In genomic region chr10:64617071-64617470, GRCh38 we compare ENCODE assay signal across 14 cellular contexts.
DNase-seq lines count a peak whose midpoint lies in the region; ATAC-seq and TF ChIP-seq lines count a peak whose summit lies in the region.
"Had no signal": no experiment of that assay in that cellular context is flagged by ENCODE, and none has a peak within 500 bp of the region (broad histone marks: within the 10 kb centered on the region; RNA-seq: fewer than 3 reads in every experiment).

No MANE protein-coding gene starts in this region.

- H4K20me1 ChIP-seq in SK-N-SH (ENCODE audit: insufficient read depth) (no peaks in the 10 kb centered on the region), PC-3 (ENCODE audit: low read length) (no peaks in the 10 kb centered on the region)
- H4K20me1 ChIP-seq: BLaER1 had no signal

- WGBS in SK-N-SH (ENCODE audit: low lambda C conversion rate): 49% methylated on average over 3 of the region's 3 CpGs
- WGBS in mesendoderm (ENCODE audit: extremely low coverage, insufficient coverage, low lambda C conversion rate): no CpG with 5 or more reads among the region's 3 CpGs

- H3K9me3 Mint-ChIP-seq in activated naive CD4-positive, alpha-beta T cell treated with anti-CD3 and anti-CD28 coated beads, Interleukin-2, amount 50 U/mL, for 72 hours: peaks cover 3 to 5% of the 10 kb centered on the region in 2 donors
- H3K9me3 Mint-ChIP-seq: GM23338 had no signal

- H4K8ac ChIP-seq in mesendoderm (ENCODE audit: low read depth, low read length): no peak overlapping the region

- H3K27ac ChIP-seq in SK-N-SH (ENCODE audit: low read depth in 2 of 2, low read length in 1 of 2): no peak overlapping the region
- H3K27ac ChIP-seq in PC-3 (ENCODE audit: low read length): no peak overlapping the region
- no peak overlapping the region for H3K27ac ChIP-seq in mesendoderm (ENCODE audit: low read depth, low read length)
- no peak overlapping the region for H3K27ac ChIP-seq in vagina
- H3K27ac ChIP-seq: 22Rv1, BLaER1 had no signal

- H3K9me2 ChIP-seq in SK-N-SH (no peaks in the 10 kb centered on the region), PC-3 (replicated peaks; ENCODE audit: low read length) (no peaks in the 10 kb centered on the region)

- H3K36me3 Mint-ChIP-seq in activated naive CD4-positive, alpha-beta T cell treated with anti-CD3 and anti-CD28 coated beads, Interleukin-2, amount 50 U/mL, for 72 hours: no peaks in the 10 kb centered on the region
- H3K36me3 Mint-ChIP-seq: CD14-positive monocyte; CD8-positive, alpha-beta T cell had no signal

- TF ChIP-seq EP300 in SK-N-SH (IDR thresholded peaks at IDR 0.05; ENCODE audit: borderline replicate concordance in 1 of 2, low read depth in 1 of 2, low read length in 1 of 2): no peak

- H3K4me3 ChIP-seq in SK-N-SH (ENCODE audit: low read depth in 2 of 2, low read length in 1 of 2) (no peak overlapping the region), PC-3 (ENCODE audit: low read length) (no peak overlapping the region), mesendoderm (ENCODE audit: low read length) (no peak overlapping the region), vagina (no peak overlapping the region)
- H3K4me3 ChIP-seq: BLaER1, GM23338 had no signal

- no peaks in the 10 kb centered on the region for H3K27me3 ChIP-seq in SK-N-SH (ENCODE audit: insufficient read depth)
- no peaks in the 10 kb centered on the region for H3K27me3 ChIP-seq in PC-3 (ENCODE audit: low read length)
- H3K27me3 ChIP-seq in mesendoderm (ENCODE audit: insufficient read depth, low read length, poor library complexity): no peaks in the 10 kb centered on the region
- no peaks in the 10 kb centered on the region for H3K27me3 ChIP-seq in vagina
- H3K27me3 ChIP-seq: BLaER1 had no signal

- H3K79me1 ChIP-seq in mesendoderm (ENCODE audit: low read length): no peaks in the 10 kb centered on the region

- H3K36me3 ChIP-seq in SK-N-SH (replicated peaks in 1 of 2; ENCODE audit: control insufficient read depth in 1 of 2, insufficient read depth in 2 of 2, low read length in 1 of 2) (no peaks in the 10 kb centered on the region), PC-3 (ENCODE audit: low read depth, low read length) (no peaks in the 10 kb centered on the region), mesendoderm (ENCODE audit: control insufficient read depth, insufficient read depth, low read length) (no peaks in the 10 kb centered on the region), vagina (no peaks in the 10 kb centered on the region)
- H3K36me3 ChIP-seq: BLaER1 had no signal

- TF ChIP-seq POLR2A in vagina (IDR thresholded peaks at IDR 0.05): no peak

- intact Hi-C loops in PC-3 (cut with micrococcal nuclease) (no loop called here), vagina (cut with DNase I) (no loop called here)

- H2BK5ac ChIP-seq in mesendoderm (ENCODE audit: low read length): no peak overlapping the region

- H3K9me3 ChIP-seq in SK-N-SH (no peaks in the 10 kb centered on the region), PC-3 (ENCODE audit: low read length) (no peaks in the 10 kb centered on the region), vagina (no peaks in the 10 kb centered on the region)
- H3K9me3 ChIP-seq: BLaER1 had no signal

- H3K4me1 ChIP-seq in SK-N-SH (ENCODE audit: control insufficient read depth in 1 of 2, insufficient read depth in 2 of 2, low read depth in 1 of 2, low read length in 1 of 2) (no peaks in the 10 kb centered on the region), PC-3 (ENCODE audit: insufficient read depth, low read length) (0 out of 2 replicates have a peak, but pooled peaks cover 5% of the 10 kb centered on the region), mesendoderm (ENCODE audit: control insufficient read depth, low read depth, low read length) (no peaks in the 10 kb centered on the region), vagina (no peaks in the 10 kb centered on the region)
- H3K4me1 ChIP-seq: BLaER1 had no signal

- no peak overlapping the region for H4K5ac ChIP-seq in mesendoderm (ENCODE audit: low read length)

- POLR2A ChIA-PET in SK-N-SH (lab: Yijun Ruan, JAX) (no interaction called here), PC-3 (lab: Charles Lee; ENCODE audit: unreplicated experiment) (no interaction called here)

- H3K4ac ChIP-seq in mesendoderm (ENCODE audit: low read depth, low read length): no peak overlapping the region

- CTCF ChIA-PET in SK-N-SH (lab: Yijun Ruan, JAX): no interaction called here
- CTCF ChIA-PET in PC-3 (lab: Charles Lee): interaction anchor here (0.7 kb wide), 1 partner anchor 42 kb away, joined by 3 read pairs; no protein-coding TSS in a partner anchor

- H2BK120ac ChIP-seq in mesendoderm (ENCODE audit: low read depth, low read length): no peak overlapping the region

- H2AFZ ChIP-seq in SK-N-SH (ENCODE audit: low read depth): no peak overlapping the region
- H2AFZ ChIP-seq in PC-3 (ENCODE audit: low read length): no peak overlapping the region
- H2AFZ ChIP-seq: GM23338 had no signal

- TF ChIP-seq RAD21 in SK-N-SH (IDR thresholded peaks at IDR 0.05; ENCODE audit: low read length): no peak

- ATAC-seq in SK-N-SH treated with all-trans-retinoic acid at 6 μM for 48 hours: no peak
- peak; percentile 76 for ATAC-seq in PC-3
- no peak for ATAC-seq in activated naive CD4-positive, alpha-beta T cell treated with anti-CD3 and anti-CD28 coated beads, Interleukin-2, amount 50 U/mL, for 72 hours
- ATAC-seq: CD8-positive, alpha-beta T cell; GM23338 had no signal

- no peak overlapping the region for H2BK15ac ChIP-seq in mesendoderm (replicated peaks; ENCODE audit: low read depth)

- no peak for TF ChIP-seq CTCF in SK-N-SH (IDR thresholded peaks at IDR 0.05)
- TF ChIP-seq CTCF in PC-3 (conservative IDR thresholded peaks at IDR 0.05; ENCODE audit: low read depth, low read length): no peak
- TF ChIP-seq CTCF in vagina (IDR thresholded peaks at IDR 0.05): no peak

- no peak overlapping the region for H3K56ac ChIP-seq in mesendoderm (ENCODE audit: low read length)

- H3F3A ChIP-seq in SK-N-SH (replicated peaks; ENCODE audit: insufficient read depth) (no peaks in the 10 kb centered on the region), PC-3 (ENCODE audit: low read length, unreplicated experiment) (no peaks in the 10 kb centered on the region)

- H3K4me2 ChIP-seq in SK-N-SH: no peak overlapping the region
- H3K4me2 ChIP-seq in PC-3 (ENCODE audit: low read length): no peak overlapping the region
- H3K4me2 ChIP-seq in mesendoderm (ENCODE audit: low read length): no peak overlapping the region
- H3K4me2 ChIP-seq: BLaER1, GM23338 had no signal

- H3K79me2 ChIP-seq in SK-N-SH (ENCODE audit: insufficient read depth): no peaks in the 10 kb centered on the region
- no peaks in the 10 kb centered on the region for H3K79me2 ChIP-seq in PC-3 (ENCODE audit: low read length)
- no peaks in the 10 kb centered on the region for H3K79me2 ChIP-seq in mesendoderm (ENCODE audit: control insufficient read depth, insufficient read depth, low read length)

- no peak overlapping the region for H2AK5ac ChIP-seq in mesendoderm (ENCODE audit: low read length)

- DNase-seq in SK-N-SH (no peak), PC-3 (peak; percentile 46), mesendoderm (peak; percentile 11), CD1c-positive myeloid dendritic cell (ENCODE audit: extremely low spot score) (no peak), vagina (ENCODE audit: extremely low spot score in 2 of 2) (no peak), iPS-NIHi11 (ENCODE audit: low spot score) (no peak)
- no peak for DNase-seq in activated naive CD4-positive, alpha-beta T cell treated with anti-CD3 and anti-CD28 coated beads, Interleukin-2, amount 50 U/mL, for 72 hours (ENCODE audit: low spot score in 2 of 2)
- DNase-seq: CD8-positive, alpha-beta T cell; HCEC 1CT had no signal

- no peak overlapping the region for H3K27ac Mint-ChIP-seq in activated naive CD4-positive, alpha-beta T cell treated with anti-CD3 and anti-CD28 coated beads, Interleukin-2, amount 50 U/mL, for 72 hours
- H3K27ac Mint-ChIP-seq: CD14-positive monocyte; CD8-positive, alpha-beta T cell; GM23338 had no signal

- no peak overlapping the region for H3K23ac ChIP-seq in mesendoderm (ENCODE audit: low read length)

- no TSS peak for BruUV-seq in PC-3 (replicated peaks; lab: Mats Ljungman, UMichigan)

- no peak overlapping the region for H3K9ac ChIP-seq in SK-N-SH
- H3K9ac ChIP-seq in PC-3 (ENCODE audit: low read length): no peak overlapping the region
- H3K9ac ChIP-seq in mesendoderm (ENCODE audit: low read length): no peak overlapping the region
- H3K9ac ChIP-seq: BLaER1 had no signal

- H3K18ac ChIP-seq in mesendoderm (ENCODE audit: low read length): no peak overlapping the region

TF ChIP-seq in SK-N-SH treated with all-trans-retinoic acid at 6 μM for 48 hours, 23 proteins besides CTCF, POLR2A, EP300 and RAD21 (continues in another document):
- TF ChIP-seq RARB (CRISPR knock-in tag; IDR thresholded peaks at IDR 0.05): no peak
- no peak for TF ChIP-seq ARNTL (CRISPR knock-in tag; IDR thresholded peaks at IDR 0.05; ENCODE audit: borderline replicate concordance, low read depth)
- TF ChIP-seq ZFP30 (CRISPR knock-in tag; IDR thresholded peaks at IDR 0.05): no peak

TF ChIP-seq in SK-N-SH, 30 proteins besides CTCF, POLR2A, EP300 and RAD21:
- TF ChIP-seq YY1 (IDR thresholded peaks at IDR 0.05; ENCODE audit: low read depth) (no peak), RCOR1 (IDR thresholded peaks at IDR 0.05; ENCODE audit: low read length) (no peak), EZH2phosphoT487 (IDR thresholded peaks at IDR 0.05; ENCODE audit: borderline replicate concordance, low read depth) (no peak), TAF1 (IDR thresholded peaks at IDR 0.05; ENCODE audit: borderline replicate concordance, low read depth, low read length) (no peak)

Comparison
In these comparisons a context has a peak if more than half of its experiments do, and no peak if none do; other contexts are left out.
1. DNase-seq: peak in PC-3 (single experiment) and mesendoderm (single experiment); none in SK-N-SH (single experiment), CD1c-positive myeloid dendritic cell (single experiment), vagina (0 of 2), activated naive CD4-positive, alpha-beta T cell treated with anti-CD3 and anti-CD28 coated beads, Interleukin-2, amount 50 U/mL, for 72 hours (0 of 2) and iPS-NIHi11 (single experiment).